8 cellular contexts compared by ENCODE assay signal in genomic region chr17:16491131-16491702, GRCh38. TPM values are rescaled to one million over a fixed set of nuclear protein-coding genes. Genes with fewer than 3 reads are reported as not detected.
A peak's percentile ranks its signal among the peaks of the same experiment; 100 is the strongest.
DNase-seq lines count a peak whose midpoint lies in the region; ATAC-seq and TF ChIP-seq lines count a peak whose summit lies in the region.

No MANE protein-coding gene starts in this region.

- H3K9me3 Mint-ChIP-seq in activated B cell treated with CpG ODN at 0.5 μM for 24 hours: no peaks in the 10 kb centered on the region
- H3K9me3 Mint-ChIP-seq in glutamatergic neuron (ENCODE audit: unreplicated experiment): peaks cover 14% of the 10 kb centered on the region

- ATAC-seq in activated B cell treated with CpG ODN at 0.5 μM for 24 hours (ENCODE audit: low read depth) (peak; percentile 14), GM21619 (IDR thresholded peaks at IDR 0.05; ENCODE audit: unreplicated experiment) (no peak)

- H3K4me3 ChIP-seq in skeletal muscle cell (ENCODE audit: low read depth, low read length): peak overlapping the region; percentile 39

- CTCF ChIA-PET in activated B cell treated with CpG ODN at 0.5 μM for 24 hours (lab: Charles Lee): no interaction called here

- DNase-seq in NCI-H2227 (lab: John Stamatoyannopoulos, UW; ENCODE audit: unreplicated experiment): peak; percentile 18
- DNase-seq in NCI-H2227 treated with DMSO at 0.1 percent for 48 hours (lab: John Stamatoyannopoulos, UW): no peak
- DNase-seq in activated B cell treated with CpG ODN at 0.5 μM for 24 hours: no peak
- peak; percentile 77 for DNase-seq in glutamatergic neuron
- DNase-seq in skeletal muscle cell (ENCODE audit: low read depth): no peak
- no peak for DNase-seq in HuH-7 (ENCODE audit: low spot score)
- DNase-seq in medulla oblongata (ENCODE audit: extremely low spot score): no peak

- H3K4me1 Mint-ChIP-seq in activated B cell treated with CpG ODN at 0.5 μM for 24 hours: peaks cover 8% of the 10 kb centered on the region
- H3K4me1 Mint-ChIP-seq in glutamatergic neuron (ENCODE audit: low read depth, unreplicated experiment): peaks cover 20% of the 10 kb centered on the region

- peak overlapping the region; percentile 73 for H3K4me3 Mint-ChIP-seq in activated B cell treated with CpG ODN at 0.5 μM for 24 hours
- peak overlapping the region; percentile 77 for H3K4me3 Mint-ChIP-seq in glutamatergic neuron (ENCODE audit: unreplicated experiment)

- POLR2A ChIA-PET in activated B cell treated with CpG ODN at 0.5 μM for 24 hours (lab: Charles Lee): interaction anchor here (0.6 kb wide), 1 partner anchor 110 kb away, joined by 3 read pairs; the partner anchor contains the start of gene UBB

- intact Hi-C loops in activated B cell treated with CpG ODN at 0.5 μM for 24 hours (cut with micrococcal nuclease): loop anchor here (1.0 to 5.0 kb wide), 2 partner anchors 44 to 54 kb away; no protein-coding TSS in a partner anchor

- H3K27me3 Mint-ChIP-seq in activated B cell treated with CpG ODN at 0.5 μM for 24 hours (peaks cover 5% of the 10 kb centered on the region), glutamatergic neuron (ENCODE audit: unreplicated experiment) (peaks cover 16% of the 10 kb centered on the region)

- TF ChIP-seq CTCF in activated B cell treated with CpG ODN at 0.5 μM for 24 hours (IDR thresholded peaks at IDR 0.05) (no peak), glutamatergic neuron (IDR thresholded peaks at IDR 0.05; ENCODE audit: partially characterized antibody, unreplicated experiment) (no peak)

- H3K36me3 Mint-ChIP-seq in activated B cell treated with CpG ODN at 0.5 μM for 24 hours (ENCODE audit: low read depth) (no peaks in the 10 kb centered on the region), glutamatergic neuron (ENCODE audit: unreplicated experiment) (no peaks in the 10 kb centered on the region)

- H3K27ac Mint-ChIP-seq in activated B cell treated with CpG ODN at 0.5 μM for 24 hours (no peak overlapping the region), glutamatergic neuron (ENCODE audit: unreplicated experiment) (no peak overlapping the region)

RNA-seq across cellular contexts. Expression of gene LRRC75A, which starts 0.8 kb away (rescaled TPM):
- total RNA-seq in activated B cell treated with CpG ODN at 0.5 μM for 24 hours (0.54 and 0.98 TPM in 2 replicates), glutamatergic neuron (ENCODE audit: unreplicated experiment) (7.3 TPM)

Comparison
In these comparisons a context has a peak if more than half of its experiments do, and no peak if none do; other contexts are left out.
1. DNase-seq: peak in NCI-H2227 (single experiment) and glutamatergic neuron (single experiment); none in NCI-H2227 treated with DMSO at 0.1 percent for 48 hours (single experiment), activated B cell treated with CpG ODN at 0.5 μM for 24 hours (single experiment), skeletal muscle cell (single experiment), HuH-7 (single experiment) and medulla oblongata (single experiment).